ENCODE assay signal across 8 cellular contexts in genomic region chr7:129781128-129781855, GRCh38.
DNase-seq lines count a peak whose midpoint lies in the region; ATAC-seq and TF ChIP-seq lines count a peak whose summit lies in the region.

No MANE protein-coding gene starts in this region.

- H3K27me3 ChIP-seq in breast epithelium, result peaks cover 14 to 87% of the 10 kb centered on the region in 2 donors

- peak overlapping the region in 2 of 3 donors; percentile 71 to 73 for H3K4me3 ChIP-seq in breast epithelium

- TF ChIP-seq CTCF in breast epithelium (IDR thresholded peaks at IDR 0.05), result no peak

- no peak for ATAC-seq in GM21447 (IDR thresholded peaks at IDR 0.05; ENCODE audit: unreplicated experiment)

- intact Hi-C loops in breast epithelium (cut with DNase I; ENCODE audit: low total_unique reads), result no loop called here

- H3K27ac ChIP-seq in breast epithelium, result no peak overlapping the region

- H3K36me3 ChIP-seq in breast epithelium, result no peaks in the 10 kb centered on the region

- H3K9me3 ChIP-seq in breast epithelium, result no peaks in the 10 kb centered on the region

- H3K4me1 ChIP-seq in breast epithelium, result peaks cover 3 to 16% of the 10 kb centered on the region in 2 donors

- DNase-seq in NCI-H1417 (lab: John Stamatoyannopoulos, UW) (peak; percentile 55 to 67 (median 57)), NCI-H1417 treated with DMSO at 0.1 percent for 48 hours (lab: John Stamatoyannopoulos, UW) (no peak), NCI-H526 treated with DMSO at 0.1 percent for 48 hours (lab: John Stamatoyannopoulos, UW) (peak; percentile 72), breast epithelium (ENCODE audit: low spot score in 2 of 2) (no peak), retina (peak; percentile 65), T1000 (lab: John Stamatoyannopoulos, UW) (no peak)
- DNase-seq in effector CD4-positive, alpha-beta T cell, result no peak

- TF ChIP-seq POLR2A in breast epithelium (IDR thresholded peaks at IDR 0.05), result no peak

Comparison
In these comparisons a context has a peak if more than half of its experiments do, and no peak if none do; other contexts are left out.
1. DNase-seq: peak in NCI-H1417 (3 of 3), NCI-H526 treated with DMSO at 0.1 percent for 48 hours (single experiment) and retina (single experiment); none in NCI-H1417 treated with DMSO at 0.1 percent for 48 hours (single experiment), breast epithelium (0 of 2), T1000 (single experiment) and effector CD4-positive, alpha-beta T cell (single experiment).